Comparison of ENCODE assay signal across 3 cellular contexts in the genomic region with DNA sequence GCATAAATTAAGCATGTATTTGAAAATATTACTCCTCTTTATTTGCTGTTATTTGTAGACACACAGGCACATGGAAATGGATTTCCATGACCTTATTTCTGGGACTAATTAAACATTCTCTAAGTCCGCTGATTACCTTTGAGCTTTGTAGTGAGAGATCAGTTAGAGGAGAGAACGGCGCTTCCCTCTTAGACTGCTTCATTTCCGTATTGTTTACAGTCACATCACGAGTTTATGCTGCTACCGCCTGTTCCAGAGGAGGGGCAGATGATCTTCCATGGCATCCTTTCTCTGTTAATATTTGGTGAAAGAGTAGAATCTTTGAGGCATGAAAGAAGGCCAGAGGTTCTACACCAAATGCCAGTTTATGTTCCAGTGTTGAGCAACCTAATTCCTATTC.
A peak's percentile ranks its signal among the peaks of the same experiment; 100 is the strongest.
TF ChIP-seq lines count a peak whose summit lies in the region.

No MANE protein-coding gene starts in this region.

TF ChIP-seq in liver, 16 proteins besides CTCF, POLR2A, EP300 and RAD21 (continued from another document):
- TF ChIP-seq, protein P1, sequence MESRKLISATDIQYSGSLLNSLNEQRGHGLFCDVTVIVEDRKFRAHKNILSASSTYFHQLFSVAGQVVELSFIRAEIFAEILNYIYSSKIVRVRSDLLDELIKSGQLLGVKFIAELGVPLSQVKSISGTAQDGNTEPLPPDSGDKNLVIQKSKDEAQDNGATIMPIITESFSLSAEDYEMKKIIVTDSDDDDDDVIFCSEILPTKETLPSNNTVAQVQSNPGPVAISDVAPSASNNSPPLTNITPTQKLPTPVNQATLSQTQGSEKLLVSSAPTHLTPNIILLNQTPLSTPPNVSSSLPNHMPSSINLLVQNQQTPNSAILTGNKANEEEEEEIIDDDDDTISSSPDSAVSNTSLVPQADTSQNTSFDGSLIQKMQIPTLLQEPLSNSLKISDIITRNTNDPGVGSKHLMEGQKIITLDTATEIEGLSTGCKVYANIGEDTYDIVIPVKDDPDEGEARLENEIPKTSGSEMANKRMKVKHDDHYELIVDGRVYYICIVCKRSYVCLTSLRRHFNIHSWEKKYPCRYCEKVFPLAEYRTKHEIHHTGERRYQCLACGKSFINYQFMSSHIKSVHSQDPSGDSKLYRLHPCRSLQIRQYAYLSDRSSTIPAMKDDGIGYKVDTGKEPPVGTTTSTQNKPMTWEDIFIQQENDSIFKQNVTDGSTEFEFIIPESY (IDR thresholded peaks at IDR 0.05): no peak
- TF ChIP-seq FOXA1 (IDR thresholded peaks at IDR 0.05) (no peak), TAF1 (conservative IDR thresholded peaks at IDR 0.05) (no peak), EGR1 (IDR thresholded peaks at IDR 0.05; ENCODE audit: low read depth in 2 of 2) (no peak), HNF4G (IDR thresholded peaks at IDR 0.05) (no peak), NR2F2 (IDR thresholded peaks at IDR 0.05) (no peak), SP1 (IDR thresholded peaks at IDR 0.05) (peak; percentile 43), GABPA (IDR thresholded peaks at IDR 0.05 in 1 of 2, conservative IDR thresholded peaks at IDR 0.05 in 1 of 2) (no peak), RXRA (IDR thresholded peaks at IDR 0.05) (peak; percentile 9), HNF4A (conservative IDR thresholded peaks at IDR 0.05) (no peak), YY1 (IDR thresholded peaks at IDR 0.05) (no peak), JUND (IDR thresholded peaks at IDR 0.05) (no peak)
- TF ChIP-seq, protein P2, sequence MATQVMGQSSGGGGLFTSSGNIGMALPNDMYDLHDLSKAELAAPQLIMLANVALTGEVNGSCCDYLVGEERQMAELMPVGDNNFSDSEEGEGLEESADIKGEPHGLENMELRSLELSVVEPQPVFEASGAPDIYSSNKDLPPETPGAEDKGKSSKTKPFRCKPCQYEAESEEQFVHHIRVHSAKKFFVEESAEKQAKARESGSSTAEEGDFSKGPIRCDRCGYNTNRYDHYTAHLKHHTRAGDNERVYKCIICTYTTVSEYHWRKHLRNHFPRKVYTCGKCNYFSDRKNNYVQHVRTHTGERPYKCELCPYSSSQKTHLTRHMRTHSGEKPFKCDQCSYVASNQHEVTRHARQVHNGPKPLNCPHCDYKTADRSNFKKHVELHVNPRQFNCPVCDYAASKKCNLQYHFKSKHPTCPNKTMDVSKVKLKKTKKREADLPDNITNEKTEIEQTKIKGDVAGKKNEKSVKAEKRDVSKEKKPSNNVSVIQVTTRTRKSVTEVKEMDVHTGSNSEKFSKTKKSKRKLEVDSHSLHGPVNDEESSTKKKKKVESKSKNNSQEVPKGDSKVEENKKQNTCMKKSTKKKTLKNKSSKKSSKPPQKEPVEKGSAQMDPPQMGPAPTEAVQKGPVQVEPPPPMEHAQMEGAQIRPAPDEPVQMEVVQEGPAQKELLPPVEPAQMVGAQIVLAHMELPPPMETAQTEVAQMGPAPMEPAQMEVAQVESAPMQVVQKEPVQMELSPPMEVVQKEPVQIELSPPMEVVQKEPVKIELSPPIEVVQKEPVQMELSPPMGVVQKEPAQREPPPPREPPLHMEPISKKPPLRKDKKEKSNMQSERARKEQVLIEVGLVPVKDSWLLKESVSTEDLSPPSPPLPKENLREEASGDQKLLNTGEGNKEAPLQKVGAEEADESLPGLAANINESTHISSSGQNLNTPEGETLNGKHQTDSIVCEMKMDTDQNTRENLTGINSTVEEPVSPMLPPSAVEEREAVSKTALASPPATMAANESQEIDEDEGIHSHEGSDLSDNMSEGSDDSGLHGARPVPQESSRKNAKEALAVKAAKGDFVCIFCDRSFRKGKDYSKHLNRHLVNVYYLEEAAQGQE (IDR thresholded peaks at IDR 0.05): no peak
TF ChIP-seq in liver: peak in this region for 2.

TF ChIP-seq in HepG2, 621 proteins besides CTCF, POLR2A, EP300 and RAD21 (continued from another document and continues in another):
- TF ChIP-seq RFXAP (CRISPR knock-in tag; IDR thresholded peaks at IDR 0.05; ENCODE audit: borderline replicate concordance) (no peak), ZNF615 (CRISPR knock-in tag; IDR thresholded peaks at IDR 0.05; ENCODE audit: borderline replicate concordance) (no peak), ZNF34 (CRISPR knock-in tag; IDR thresholded peaks at IDR 0.05; ENCODE audit: borderline replicate concordance) (no peak), PLRG1 (conservative IDR thresholded peaks at IDR 0.05) (no peak), MXD4 (CRISPR knock-in tag; IDR thresholded peaks at IDR 0.05) (no peak), ZMYM4 (CRISPR knock-in tag; IDR thresholded peaks at IDR 0.05) (no peak), KLF16 (CRISPR knock-in tag; IDR thresholded peaks at IDR 0.05) (no peak), PHF21A (CRISPR knock-in tag; IDR thresholded peaks at IDR 0.05) (no peak), ZFP37 (CRISPR knock-in tag; IDR thresholded peaks at IDR 0.05; ENCODE audit: borderline replicate concordance) (no peak), IRX3 (CRISPR knock-in tag; IDR thresholded peaks at IDR 0.05; ENCODE audit: borderline replicate concordance, low read depth) (no peak)
- TF ChIP-seq, protein P3, sequence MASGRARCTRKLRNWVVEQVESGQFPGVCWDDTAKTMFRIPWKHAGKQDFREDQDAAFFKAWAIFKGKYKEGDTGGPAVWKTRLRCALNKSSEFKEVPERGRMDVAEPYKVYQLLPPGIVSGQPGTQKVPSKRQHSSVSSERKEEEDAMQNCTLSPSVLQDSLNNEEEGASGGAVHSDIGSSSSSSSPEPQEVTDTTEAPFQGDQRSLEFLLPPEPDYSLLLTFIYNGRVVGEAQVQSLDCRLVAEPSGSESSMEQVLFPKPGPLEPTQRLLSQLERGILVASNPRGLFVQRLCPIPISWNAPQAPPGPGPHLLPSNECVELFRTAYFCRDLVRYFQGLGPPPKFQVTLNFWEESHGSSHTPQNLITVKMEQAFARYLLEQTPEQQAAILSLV (CRISPR knock-in tag; IDR thresholded peaks at IDR 0.05; ENCODE audit: borderline replicate concordance): no peak
- TF ChIP-seq, protein P4, sequence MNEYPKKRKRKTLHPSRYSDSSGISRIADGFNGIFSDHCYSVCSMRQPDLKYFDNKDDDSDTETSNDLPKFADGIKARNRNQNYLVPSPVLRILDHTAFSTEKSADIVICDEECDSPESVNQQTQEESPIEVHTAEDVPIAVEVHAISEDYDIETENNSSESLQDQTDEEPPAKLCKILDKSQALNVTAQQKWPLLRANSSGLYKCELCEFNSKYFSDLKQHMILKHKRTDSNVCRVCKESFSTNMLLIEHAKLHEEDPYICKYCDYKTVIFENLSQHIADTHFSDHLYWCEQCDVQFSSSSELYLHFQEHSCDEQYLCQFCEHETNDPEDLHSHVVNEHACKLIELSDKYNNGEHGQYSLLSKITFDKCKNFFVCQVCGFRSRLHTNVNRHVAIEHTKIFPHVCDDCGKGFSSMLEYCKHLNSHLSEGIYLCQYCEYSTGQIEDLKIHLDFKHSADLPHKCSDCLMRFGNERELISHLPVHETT (CRISPR knock-in tag; conservative IDR thresholded peaks at IDR 0.05): no peak
- TF ChIP-seq, protein P5, sequence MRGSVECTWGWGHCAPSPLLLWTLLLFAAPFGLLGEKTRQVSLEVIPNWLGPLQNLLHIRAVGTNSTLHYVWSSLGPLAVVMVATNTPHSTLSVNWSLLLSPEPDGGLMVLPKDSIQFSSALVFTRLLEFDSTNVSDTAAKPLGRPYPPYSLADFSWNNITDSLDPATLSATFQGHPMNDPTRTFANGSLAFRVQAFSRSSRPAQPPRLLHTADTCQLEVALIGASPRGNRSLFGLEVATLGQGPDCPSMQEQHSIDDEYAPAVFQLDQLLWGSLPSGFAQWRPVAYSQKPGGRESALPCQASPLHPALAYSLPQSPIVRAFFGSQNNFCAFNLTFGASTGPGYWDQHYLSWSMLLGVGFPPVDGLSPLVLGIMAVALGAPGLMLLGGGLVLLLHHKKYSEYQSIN (CRISPR knock-in tag; IDR thresholded peaks at IDR 0.05; ENCODE audit: borderline replicate concordance): no peak
- TF ChIP-seq, protein P6, sequence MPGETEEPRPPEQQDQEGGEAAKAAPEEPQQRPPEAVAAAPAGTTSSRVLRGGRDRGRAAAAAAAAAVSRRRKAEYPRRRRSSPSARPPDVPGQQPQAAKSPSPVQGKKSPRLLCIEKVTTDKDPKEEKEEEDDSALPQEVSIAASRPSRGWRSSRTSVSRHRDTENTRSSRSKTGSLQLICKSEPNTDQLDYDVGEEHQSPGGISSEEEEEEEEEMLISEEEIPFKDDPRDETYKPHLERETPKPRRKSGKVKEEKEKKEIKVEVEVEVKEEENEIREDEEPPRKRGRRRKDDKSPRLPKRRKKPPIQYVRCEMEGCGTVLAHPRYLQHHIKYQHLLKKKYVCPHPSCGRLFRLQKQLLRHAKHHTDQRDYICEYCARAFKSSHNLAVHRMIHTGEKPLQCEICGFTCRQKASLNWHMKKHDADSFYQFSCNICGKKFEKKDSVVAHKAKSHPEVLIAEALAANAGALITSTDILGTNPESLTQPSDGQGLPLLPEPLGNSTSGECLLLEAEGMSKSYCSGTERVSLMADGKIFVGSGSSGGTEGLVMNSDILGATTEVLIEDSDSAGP (CRISPR knock-in tag; IDR thresholded peaks at IDR 0.05; ENCODE audit: borderline replicate concordance): no peak

TF ChIP-seq in WTC11, 78 proteins besides CTCF, POLR2A, EP300 and RAD21:
- TF ChIP-seq, protein P7, sequence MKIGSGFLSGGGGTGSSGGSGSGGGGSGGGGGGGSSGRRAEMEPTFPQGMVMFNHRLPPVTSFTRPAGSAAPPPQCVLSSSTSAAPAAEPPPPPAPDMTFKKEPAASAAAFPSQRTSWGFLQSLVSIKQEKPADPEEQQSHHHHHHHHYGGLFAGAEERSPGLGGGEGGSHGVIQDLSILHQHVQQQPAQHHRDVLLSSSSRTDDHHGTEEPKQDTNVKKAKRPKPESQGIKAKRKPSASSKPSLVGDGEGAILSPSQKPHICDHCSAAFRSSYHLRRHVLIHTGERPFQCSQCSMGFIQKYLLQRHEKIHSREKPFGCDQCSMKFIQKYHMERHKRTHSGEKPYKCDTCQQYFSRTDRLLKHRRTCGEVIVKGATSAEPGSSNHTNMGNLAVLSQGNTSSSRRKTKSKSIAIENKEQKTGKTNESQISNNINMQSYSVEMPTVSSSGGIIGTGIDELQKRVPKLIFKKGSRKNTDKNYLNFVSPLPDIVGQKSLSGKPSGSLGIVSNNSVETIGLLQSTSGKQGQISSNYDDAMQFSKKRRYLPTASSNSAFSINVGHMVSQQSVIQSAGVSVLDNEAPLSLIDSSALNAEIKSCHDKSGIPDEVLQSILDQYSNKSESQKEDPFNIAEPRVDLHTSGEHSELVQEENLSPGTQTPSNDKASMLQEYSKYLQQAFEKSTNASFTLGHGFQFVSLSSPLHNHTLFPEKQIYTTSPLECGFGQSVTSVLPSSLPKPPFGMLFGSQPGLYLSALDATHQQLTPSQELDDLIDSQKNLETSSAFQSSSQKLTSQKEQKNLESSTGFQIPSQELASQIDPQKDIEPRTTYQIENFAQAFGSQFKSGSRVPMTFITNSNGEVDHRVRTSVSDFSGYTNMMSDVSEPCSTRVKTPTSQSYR (CRISPR knock-in tag; IDR thresholded peaks at IDR 0.05): no peak
- TF ChIP-seq, protein P8, sequence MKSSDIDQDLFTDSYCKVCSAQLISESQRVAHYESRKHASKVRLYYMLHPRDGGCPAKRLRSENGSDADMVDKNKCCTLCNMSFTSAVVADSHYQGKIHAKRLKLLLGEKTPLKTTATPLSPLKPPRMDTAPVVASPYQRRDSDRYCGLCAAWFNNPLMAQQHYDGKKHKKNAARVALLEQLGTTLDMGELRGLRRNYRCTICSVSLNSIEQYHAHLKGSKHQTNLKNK (CRISPR knock-in tag; IDR thresholded peaks at IDR 0.05): no peak
- no peak for TF ChIP-seq CREB1 (CRISPR knock-in tag; IDR thresholded peaks at IDR 0.05)
- no peak for TF ChIP-seq NR3C1 (CRISPR knock-in tag; conservative IDR thresholded peaks at IDR 0.05; ENCODE audit: low read depth)
- no peak for TF ChIP-seq RELA (CRISPR knock-in tag; IDR thresholded peaks at IDR 0.05; ENCODE audit: borderline replicate concordance)
- TF ChIP-seq NFYB (CRISPR knock-in tag; conservative IDR thresholded peaks at IDR 0.05; ENCODE audit: low read depth): no peak
- TF ChIP-seq, protein P9, sequence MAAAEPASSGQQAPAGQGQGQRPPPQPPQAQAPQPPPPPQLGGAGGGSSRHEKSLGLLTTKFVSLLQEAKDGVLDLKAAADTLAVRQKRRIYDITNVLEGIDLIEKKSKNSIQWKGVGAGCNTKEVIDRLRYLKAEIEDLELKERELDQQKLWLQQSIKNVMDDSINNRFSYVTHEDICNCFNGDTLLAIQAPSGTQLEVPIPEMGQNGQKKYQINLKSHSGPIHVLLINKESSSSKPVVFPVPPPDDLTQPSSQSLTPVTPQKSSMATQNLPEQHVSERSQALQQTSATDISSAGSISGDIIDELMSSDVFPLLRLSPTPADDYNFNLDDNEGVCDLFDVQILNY (CRISPR knock-in tag; IDR thresholded peaks at IDR 0.05): no peak
TF ChIP-seq in WTC11: peak in this region for 0.
